In the genomic region with DNA sequence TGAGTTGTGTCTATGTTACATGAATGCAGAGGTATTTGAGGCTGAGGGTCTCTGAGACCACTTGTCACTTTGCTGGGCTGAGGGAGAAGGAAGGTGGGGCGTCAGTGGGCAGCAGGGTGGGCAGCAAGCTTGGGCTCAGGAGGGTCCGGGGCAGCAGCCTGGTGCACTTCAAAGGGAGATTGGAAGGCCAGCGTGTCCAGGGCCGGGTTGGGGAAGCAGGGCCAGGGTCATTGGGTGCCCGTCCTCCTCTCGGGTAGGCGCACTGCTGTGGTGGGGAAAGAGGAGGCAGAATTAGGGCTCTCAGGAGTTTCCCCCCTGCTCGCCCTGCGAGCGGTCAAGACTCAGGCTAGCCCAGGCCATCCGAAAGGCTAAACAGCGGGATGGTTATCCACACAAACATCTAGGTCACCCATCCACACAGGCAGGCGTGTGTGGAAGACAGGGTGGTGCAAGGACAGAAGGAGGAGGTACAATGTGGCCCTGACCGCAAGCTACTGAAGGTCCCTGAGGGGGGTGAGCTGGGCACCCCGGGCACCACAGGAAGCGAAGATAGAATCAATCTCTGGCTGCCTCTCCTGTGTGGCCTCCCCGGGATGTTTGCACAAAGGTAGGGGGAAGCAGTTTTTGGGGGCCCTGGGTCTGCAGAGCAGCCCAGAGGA, we compare ENCODE assay signal across 13 cellular contexts. TPM values are rescaled to one million over a fixed set of nuclear protein-coding genes. Genes with fewer than 3 reads are reported as not detected.
DNase-seq lines count a peak whose midpoint lies in the region; ATAC-seq and TF ChIP-seq lines count a peak whose summit lies in the region.
"Had no signal": no experiment of that assay in that cellular context is flagged by ENCODE, and none has a peak within 500 bp of the region (broad histone marks: within the 10 kb centered on the region; RNA-seq: fewer than 3 reads in every experiment).

No MANE protein-coding gene starts in this region.

- intact Hi-C loops in adrenal gland (cut with DNase I): no loop called here

- H4K8ac ChIP-seq in mesendoderm (ENCODE audit: low read depth, low read length): no peak overlapping the region

- no peak for DNase-seq in activated naive CD4-positive, alpha-beta T cell treated with anti-CD3 and anti-CD28 coated beads, Interleukin-2, amount 50 U/mL, for 72 hours (ENCODE audit: low spot score in 2 of 2)
- no peak for DNase-seq in activated naive CD4-positive, alpha-beta T cell treated with Interleukin-2 at 50 U/mL for 16 hours
- DNase-seq in adrenal gland: peak in 6 of 7 donors; percentile 50 to 78 (median 72)
- no peak for DNase-seq in mesendoderm
- peak in 2 of 49 donors; percentile 15 to 22 for DNase-seq in substantia nigra (lab: John Stamatoyannopoulos, UW)
- no peak for DNase-seq in stimulated activated CD4-positive, alpha-beta T cell treated with anti-CD3 and anti-CD28 coated beads, Interleukin-4, amount 100 ng/mL, for 24 hours
- no peak for DNase-seq in activated effector memory CD4-positive, alpha-beta T cell treated with Interleukin-2 at 50 U/mL for 16 hours
- no peak for DNase-seq in activated CD4-positive, CD25-positive, alpha-beta regulatory T cell (lab: John Stamatoyannopoulos, UW)
- DNase-seq: activated effector memory CD4-positive, alpha-beta T cell treated with anti-CD3 and anti-CD28 coated beads, Interleukin-2, amount 50 U/mL, for 16 hours; heart right ventricle; NCI-H1092 treated with DMSO at 0.1 percent for 48 hours; NCI-H226; SW 1271 had no signal

- H3K27me3 ChIP-seq in adrenal gland (no peaks in the 10 kb centered on the region), mesendoderm (ENCODE audit: insufficient read depth, low read length, poor library complexity) (no peaks in the 10 kb centered on the region)
- H3K27me3 ChIP-seq: heart right ventricle had no signal

- H3K9me3 ChIP-seq in adrenal gland (replicated peaks in 1 of 3): no peaks in the 10 kb centered on the region
- H3K9me3 ChIP-seq: heart right ventricle had no signal

- no peak overlapping the region for H4K5ac ChIP-seq in mesendoderm (ENCODE audit: low read length)

- H3K4me1 ChIP-seq in adrenal gland (replicated peaks in 1 of 2): peaks cover 24 to 54% of the 10 kb centered on the region in 2 donors
- peaks cover 5% of the 10 kb centered on the region for H3K4me1 ChIP-seq in mesendoderm (ENCODE audit: control insufficient read depth, low read depth, low read length)

- TF ChIP-seq CTCF in adrenal gland (IDR thresholded peaks at IDR 0.05): no peak

- peak overlapping the region; percentile 55 to 75 (median 59) for H3K27ac ChIP-seq in adrenal gland
- H3K27ac ChIP-seq in mesendoderm (ENCODE audit: low read depth, low read length): no peak overlapping the region
- peak overlapping the region; percentile 42 for H3K27ac ChIP-seq in substantia nigra (ENCODE audit: low read depth, low read length, poor library complexity, severe bottlenecking)

- no peak overlapping the region for H3K18ac ChIP-seq in mesendoderm (ENCODE audit: low read length)

- H3K9me3 Mint-ChIP-seq in activated naive CD4-positive, alpha-beta T cell treated with anti-CD3 and anti-CD28 coated beads, Interleukin-2, amount 50 U/mL, for 72 hours: no peaks in the 10 kb centered on the region

- peak overlapping the region; percentile 2 for H3K56ac ChIP-seq in mesendoderm (ENCODE audit: low read length)

- H3K4me3 ChIP-seq in adrenal gland (no peak overlapping the region), mesendoderm (ENCODE audit: low read length) (no peak overlapping the region)

- WGBS in adrenal gland, 4 donors: 43 to 56% (median 45%) methylated on average over 10 to 17 of the region's 17 CpGs
- WGBS in mesendoderm (ENCODE audit: extremely low coverage, insufficient coverage, low lambda C conversion rate): no CpG with 5 or more reads among the region's 17 CpGs

- H2BK15ac ChIP-seq in mesendoderm (replicated peaks; ENCODE audit: low read depth): no peak overlapping the region

- H2AK5ac ChIP-seq in mesendoderm (ENCODE audit: low read length): no peak overlapping the region

- H3K9ac ChIP-seq in mesendoderm (ENCODE audit: low read length): no peak overlapping the region

- H3K27ac Mint-ChIP-seq in activated naive CD4-positive, alpha-beta T cell treated with anti-CD3 and anti-CD28 coated beads, Interleukin-2, amount 50 U/mL, for 72 hours: peak overlapping the region; percentile 17 to 91

- H2BK5ac ChIP-seq in mesendoderm (ENCODE audit: low read length): no peak overlapping the region

- H3K79me1 ChIP-seq in mesendoderm (ENCODE audit: low read length): peaks cover 9% of the 10 kb centered on the region

- no peak for ATAC-seq in activated naive CD4-positive, alpha-beta T cell treated with anti-CD3 and anti-CD28 coated beads, Interleukin-2, amount 50 U/mL, for 72 hours

- H2BK120ac ChIP-seq in mesendoderm (ENCODE audit: low read depth, low read length): no peak overlapping the region

- H3K36me3 Mint-ChIP-seq in activated naive CD4-positive, alpha-beta T cell treated with anti-CD3 and anti-CD28 coated beads, Interleukin-2, amount 50 U/mL, for 72 hours: peaks cover 0 to 6% of the 10 kb centered on the region in 2 donors

- H3K4ac ChIP-seq in mesendoderm (ENCODE audit: low read depth, low read length): no peak overlapping the region

- H3K79me2 ChIP-seq in mesendoderm (ENCODE audit: control insufficient read depth, insufficient read depth, low read length): peaks cover 2% of the 10 kb centered on the region

- H3K23ac ChIP-seq in mesendoderm (ENCODE audit: low read length): no peak overlapping the region

- no peaks in the 10 kb centered on the region for H3K36me3 ChIP-seq in adrenal gland (replicated peaks in 1 of 2)
- H3K36me3 ChIP-seq in mesendoderm (ENCODE audit: control insufficient read depth, insufficient read depth, low read length): peaks cover 2% of the 10 kb centered on the region

- H3K4me2 ChIP-seq in mesendoderm (ENCODE audit: low read length): no peak overlapping the region

- no peak for TF ChIP-seq POLR2A in adrenal gland (IDR thresholded peaks at IDR 0.05)

RNA-seq across cellular contexts. Expression of a gene that starts 37.7 kb away (rescaled TPM):
- 100 to 1,000 TPM; 112 to 142 TPM for total RNA-seq in activated naive CD4-positive, alpha-beta T cell treated with anti-CD3 and anti-CD28 coated beads, Interleukin-2, amount 50 U/mL, for 72 hours
- 100 to 1,000 TPM in 1 of 8 donors, 10 to 100 TPM in 7; 55.8 to 183 (median 86.3) TPM for total RNA-seq in adrenal gland
- polyA plus RNA-seq in adrenal gland: 100 to 1,000 TPM in 1 of 3 donors, 10 to 100 TPM in 2; 29.9 to 236 (median 99.6) TPM
- 28.8 TPM for polyA plus RNA-seq in mesendoderm (2013, experiment 1 of 2)
- polyA plus RNA-seq in mesendoderm (2013, experiment 2 of 2): 29.1 TPM

RNA-seq across cellular contexts. Expression of a gene that starts 38.0 kb away (rescaled TPM):
- total RNA-seq in activated naive CD4-positive, alpha-beta T cell treated with anti-CD3 and anti-CD28 coated beads, Interleukin-2, amount 50 U/mL, for 72 hours: 10 to 100 TPM; 31.6 to 57.1 TPM
- 10 to 100 TPM in 3 of 8 donors, 1 to 10 TPM in 5; 3.9 to 10.9 (median 9.0) TPM for total RNA-seq in adrenal gland
- 10 to 100 TPM in 2 of 3 donors, 1 to 10 TPM in 1; 7.5 to 17.9 (median 17.5) TPM for polyA plus RNA-seq in adrenal gland
- 24.9 TPM for polyA plus RNA-seq in mesendoderm (2013, experiment 1 of 2)
- polyA plus RNA-seq in mesendoderm (2013, experiment 2 of 2): 24.3 TPM

Comparison
In these comparisons a context has a peak if more than half of its experiments do, and no peak if none do; other contexts are left out.
1. DNase-seq: peak in adrenal gland (6 of 7); none in activated naive CD4-positive, alpha-beta T cell treated with anti-CD3 and anti-CD28 coated beads, Interleukin-2, amount 50 U/mL, for 72 hours (0 of 2), activated naive CD4-positive, alpha-beta T cell treated with Interleukin-2 at 50 U/mL for 16 hours (single experiment), mesendoderm (single experiment), stimulated activated CD4-positive, alpha-beta T cell treated with anti-CD3 and anti-CD28 coated beads, Interleukin-4, amount 100 ng/mL, for 24 hours (single experiment), activated effector memory CD4-positive, alpha-beta T cell treated with Interleukin-2 at 50 U/mL for 16 hours (single experiment) and activated CD4-positive, CD25-positive, alpha-beta regulatory T cell (0 of 4).